9 cellular contexts compared by ENCODE assay signal in the genomic region with DNA sequence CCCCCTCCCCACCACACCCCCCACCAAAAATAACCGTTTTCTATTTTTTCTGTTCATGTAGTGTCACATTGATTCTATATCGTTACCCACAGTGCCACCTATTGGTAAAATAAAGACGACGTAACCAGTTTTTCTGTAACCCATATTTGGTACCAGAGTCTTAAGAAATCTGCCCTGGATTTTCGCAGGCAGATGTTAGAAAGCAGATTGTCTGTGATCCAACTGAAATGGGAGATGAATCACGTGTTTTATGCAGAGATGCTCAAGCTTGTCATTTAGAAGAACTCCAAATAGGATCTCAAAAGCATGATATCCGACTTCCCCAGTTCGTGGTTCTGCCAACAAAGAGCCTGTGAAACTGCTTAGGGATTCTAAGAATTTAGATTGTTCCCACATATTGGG.
DNase-seq lines count a peak whose midpoint lies in the region; ATAC-seq and TF ChIP-seq lines count a peak whose summit lies in the region.
"Had no signal": no experiment of that assay in that cellular context is flagged by ENCODE, and none has a peak within 500 bp of the region (broad histone marks: within the 10 kb centered on the region; RNA-seq: fewer than 3 reads in every experiment).

No MANE protein-coding gene starts in this region.

- no peaks in the 10 kb centered on the region for H3K9me3 ChIP-seq in lower lobe of right lung

- H3K36me3 ChIP-seq in lower lobe of right lung: no peaks in the 10 kb centered on the region

- H3K27me3 Mint-ChIP-seq in T-helper 2 cell treated with Interferon-gamma antibody and Interleukin-4, amounts not matched to agents 5 μg/mL and 100 μg/mL, for 36 hours (ENCODE audit: low read depth): peaks cover 15% of the 10 kb centered on the region
- peaks cover 17% of the 10 kb centered on the region for H3K27me3 Mint-ChIP-seq in activated CD4-positive, alpha-beta T cell treated with anti-CD3 and anti-CD28 coated beads for 36 hours

- H3K4me3 Mint-ChIP-seq in T-helper 2 cell treated with Interferon-gamma antibody and Interleukin-4, amounts not matched to agents 5 μg/mL and 100 μg/mL, for 36 hours: no peak overlapping the region
- no peak overlapping the region for H3K4me3 Mint-ChIP-seq in activated CD4-positive, alpha-beta T cell treated with anti-CD3 and anti-CD28 coated beads for 36 hours
- H3K4me3 Mint-ChIP-seq: CD8-positive, alpha-beta memory T cell had no signal

- intact Hi-C loops in lower lobe of right lung (cut with DNase I): no loop called here
- intact Hi-C loops in activated CD4-positive, alpha-beta T cell treated with anti-CD3 and anti-CD28 coated beads for 36 hours (cut with DNase I, micrococcal nuclease): loop anchor here in 1 of 2 experiments (1.0 to 5.0 kb wide), 4 partner anchors 252 to 950 kb away; no protein-coding TSS in a partner anchor

- DNase-seq in NCI-H1436 (lab: John Stamatoyannopoulos, UW) (peak; percentile 6), NCI-H1436 treated with DMSO at 0.1 percent for 48 hours (lab: John Stamatoyannopoulos, UW) (no peak), NCI-H510A treated with DMSO at 0.1 percent for 48 hours (lab: John Stamatoyannopoulos, UW) (peak; percentile 24), dermis microvascular lymphatic vessel endothelial cell (ENCODE audit: low read depth in 2 of 2) (peak; percentile 6 to 41), lower lobe of right lung (no peak)
- no peak for DNase-seq in T-helper 2 cell treated with Interferon-gamma antibody and Interleukin-4, amounts not matched to agents 5 μg/mL and 100 μg/mL, for 36 hours (ENCODE audit: low spot score)
- no peak for DNase-seq in activated CD4-positive, alpha-beta T cell treated with anti-CD3 and anti-CD28 coated beads for 36 hours

- H3K36me3 Mint-ChIP-seq in T-helper 2 cell treated with Interferon-gamma antibody and Interleukin-4, amounts not matched to agents 5 μg/mL and 100 μg/mL, for 36 hours (ENCODE audit: low read depth): no peaks in the 10 kb centered on the region
- H3K36me3 Mint-ChIP-seq in activated CD4-positive, alpha-beta T cell treated with anti-CD3 and anti-CD28 coated beads for 36 hours (ENCODE audit: low read depth): no peaks in the 10 kb centered on the region
- H3K36me3 Mint-ChIP-seq: CD8-positive, alpha-beta memory T cell had no signal

- no peaks in the 10 kb centered on the region for H3K4me1 Mint-ChIP-seq in T-helper 2 cell treated with Interferon-gamma antibody and Interleukin-4, amounts not matched to agents 5 μg/mL and 100 μg/mL, for 36 hours (ENCODE audit: low read depth)
- H3K4me1 Mint-ChIP-seq in activated CD4-positive, alpha-beta T cell treated with anti-CD3 and anti-CD28 coated beads for 36 hours: no peaks in the 10 kb centered on the region
- H3K4me1 Mint-ChIP-seq: CD8-positive, alpha-beta memory T cell had no signal

- no peaks in the 10 kb centered on the region for H3K27me3 ChIP-seq in lower lobe of right lung (ENCODE audit: low read depth)

- peak; percentile 50 for TF ChIP-seq CTCF in lower lobe of right lung (IDR thresholded peaks at IDR 0.05)

- H3K4me3 ChIP-seq in lower lobe of right lung: no peak overlapping the region

- H3K27ac Mint-ChIP-seq in T-helper 2 cell treated with Interferon-gamma antibody and Interleukin-4, amounts not matched to agents 5 μg/mL and 100 μg/mL, for 36 hours: no peak overlapping the region
- no peak overlapping the region for H3K27ac Mint-ChIP-seq in activated CD4-positive, alpha-beta T cell treated with anti-CD3 and anti-CD28 coated beads for 36 hours
- H3K27ac Mint-ChIP-seq: CD8-positive, alpha-beta memory T cell had no signal

- ATAC-seq in HG02678 (IDR thresholded peaks at IDR 0.05; ENCODE audit: unreplicated experiment) (peak; percentile 81), lower lobe of right lung (peak in 1 of 2 donors; percentile 63)
- ATAC-seq in activated CD4-positive, alpha-beta T cell treated with anti-CD3 and anti-CD28 coated beads for 36 hours: no peak

- no peaks in the 10 kb centered on the region for H3K9me3 Mint-ChIP-seq in T-helper 2 cell treated with Interferon-gamma antibody and Interleukin-4, amounts not matched to agents 5 μg/mL and 100 μg/mL, for 36 hours
- H3K9me3 Mint-ChIP-seq in activated CD4-positive, alpha-beta T cell treated with anti-CD3 and anti-CD28 coated beads for 36 hours (ENCODE audit: low read depth): no peaks in the 10 kb centered on the region
- H3K9me3 Mint-ChIP-seq: CD8-positive, alpha-beta memory T cell had no signal

- CTCF ChIA-PET in activated CD4-positive, alpha-beta T cell treated with anti-CD3 and anti-CD28 coated beads for 36 hours (lab: Charles Lee): interaction anchor here (0.9 to 4.0 kb wide), 5 partner anchors 27 to 955 kb away, joined by 3 to 24 read pairs (median 3); no protein-coding TSS in a partner anchor

- no peaks in the 10 kb centered on the region for H3K4me1 ChIP-seq in lower lobe of right lung

- POLR2A ChIA-PET in activated CD4-positive, alpha-beta T cell treated with anti-CD3 and anti-CD28 coated beads for 36 hours (lab: Charles Lee): no interaction called here

- no peak overlapping the region for H3K27ac ChIP-seq in lower lobe of right lung

Comparison
In these comparisons a context has a peak if more than half of its experiments do, and no peak if none do; other contexts are left out.
1. DNase-seq: peak in NCI-H1436 (single experiment), NCI-H510A treated with DMSO at 0.1 percent for 48 hours (single experiment) and dermis microvascular lymphatic vessel endothelial cell (2 of 2); none in NCI-H1436 treated with DMSO at 0.1 percent for 48 hours (single experiment), lower lobe of right lung (single experiment), T-helper 2 cell treated with Interferon-gamma antibody and Interleukin-4, amounts not matched to agents 5 μg/mL and 100 μg/mL, for 36 hours (single experiment) and activated CD4-positive, alpha-beta T cell treated with anti-CD3 and anti-CD28 coated beads for 36 hours (single experiment).